In the genomic region with DNA sequence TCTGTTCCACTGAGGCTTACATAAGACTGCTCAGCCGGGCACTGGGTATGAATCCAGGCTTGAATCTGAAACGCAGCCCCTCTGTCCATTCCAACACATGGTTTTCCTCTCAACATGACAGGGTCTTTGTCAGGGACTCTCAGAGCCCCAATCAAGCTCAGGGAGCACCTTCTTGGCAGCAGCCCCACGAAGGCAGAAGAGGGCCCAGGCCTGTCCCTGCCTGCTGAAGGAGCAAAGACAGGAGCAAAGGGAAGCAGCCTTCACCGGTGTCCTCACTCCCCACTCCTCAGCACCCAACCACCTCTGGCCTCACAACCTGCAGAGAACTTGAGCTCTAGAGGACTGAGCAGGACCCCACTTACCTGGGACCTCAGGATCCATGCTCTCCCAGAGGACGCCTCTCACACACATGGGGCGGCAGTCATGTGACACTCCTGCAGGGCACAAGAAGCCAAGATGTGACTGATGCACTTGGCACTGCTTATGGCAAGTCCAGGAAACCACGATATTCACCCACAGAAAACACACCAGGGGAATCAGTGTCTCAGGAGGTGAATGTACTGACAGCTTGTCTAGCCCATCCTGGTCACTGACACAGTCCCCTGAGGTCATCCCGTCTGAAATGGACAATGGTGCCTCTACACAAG, we compare ENCODE assay signal across 16 cellular contexts. TPM values are rescaled to one million over a fixed set of nuclear protein-coding genes. Genes with fewer than 3 reads are reported as not detected.
DNase-seq lines count a peak whose midpoint lies in the region; ATAC-seq, FAIRE-seq and TF ChIP-seq lines count a peak whose summit lies in the region.
"Had no signal": no experiment of that assay in that cellular context is flagged by ENCODE, and none has a peak within 500 bp of the region (broad histone marks: within the 10 kb centered on the region; RNA-seq: fewer than 3 reads in every experiment).

No MANE protein-coding gene starts in this region.

- peaks cover 44% of the 10 kb centered on the region for H3K36me3 Mint-ChIP-seq in activated naive CD4-positive, alpha-beta T cell treated with anti-CD3 and anti-CD28 coated beads, Interleukin-2, amount 50 U/mL, for 24 hours
- H3K36me3 Mint-ChIP-seq in stimulated activated naive B cell treated with anti-CD40 and anti-IgM and Interleukin-4, amounts not matched to agents 10 μg/mL and 1 μg/mL and 100 μg/mL, for 72 hours: peaks cover 61 to 81% of the 10 kb centered on the region in 2 donors

- H3K9me3 Mint-ChIP-seq in activated naive CD4-positive, alpha-beta T cell treated with anti-CD3 and anti-CD28 coated beads, Interleukin-2, amount 50 U/mL, for 24 hours: no peaks in the 10 kb centered on the region
- H3K9me3 Mint-ChIP-seq in stimulated activated naive B cell treated with anti-CD40 and anti-IgM and Interleukin-4, amounts not matched to agents 10 μg/mL and 1 μg/mL and 100 μg/mL, for 72 hours: no peaks in the 10 kb centered on the region

- H3K27me3 ChIP-seq in K562 (ENCODE audit: control insufficient read depth in 2 of 2, insufficient read depth in 2 of 2, low read length in 2 of 2): no peaks in the 10 kb centered on the region

- 87% methylated on average over 8 of the region's 8 CpGs for WGBS in K562 (ENCODE audit: insufficient coverage, low coverage, missing lambda C conversion rate)

- intact Hi-C loops in OCI-LY7 (cut with micrococcal nuclease; ENCODE audit: unreplicated experiment): no loop called here
- intact Hi-C loops in K562 (cut with micrococcal nuclease): no loop called here

- H2AFZ ChIP-seq in OCI-LY7 (ENCODE audit: low read length) (no peak overlapping the region), K562 (ENCODE audit: low read depth, low read length) (no peak overlapping the region)

- TF ChIP-seq EP300 in K562 (IDR thresholded peaks at IDR 0.05; ENCODE audit: low read length): no peak

- H3K9me3 ChIP-seq in OCI-LY7 (ENCODE audit: low read length) (no peaks in the 10 kb centered on the region), K562 (replicated peaks; ENCODE audit: control insufficient read depth, insufficient read depth, low read depth, low read length) (no peaks in the 10 kb centered on the region)
- H3K9me3 ChIP-seq: psoas muscle had no signal

- CTCF ChIA-PET in OCI-LY7 (lab: Charles Lee; ENCODE audit: unreplicated experiment): no interaction called here
- CTCF ChIA-PET in K562 (lab: Yijun Ruan, JAX; ENCODE audit: low intra/inter-chr PET ratio): no interaction called here

- H3K4me3 ChIP-seq in OCI-LY7 (ENCODE audit: low read depth, low read length, poor library complexity, severe bottlenecking) (no peak overlapping the region), K562 (no peak overlapping the region)
- H3K4me3 ChIP-seq: psoas muscle had no signal

- H3K4me1 ChIP-seq in OCI-LY7 (ENCODE audit: insufficient read depth, low read length, poor library complexity, severe bottlenecking) (peaks cover 26% of the 10 kb centered on the region), K562 (replicated peaks in 1 of 2; ENCODE audit: control insufficient read depth in 2 of 2, insufficient read depth in 2 of 2, low read length in 2 of 2) (peaks cover 20 to 31% of the 10 kb centered on the region in 2 experiments; a peak in 4 of 5 replicates)

- H4K20me1 ChIP-seq in OCI-LY7 (ENCODE audit: insufficient read depth, low read length) (peaks cover 51% of the 10 kb centered on the region), K562 (replicated peaks; ENCODE audit: control insufficient read depth, insufficient read depth, low read length) (peaks cover 81% of the 10 kb centered on the region)

- TF ChIP-seq CTCF in OCI-LY7 (conservative IDR thresholded peaks at IDR 0.05; ENCODE audit: low read length): no peak
- no peak for TF ChIP-seq CTCF in K562 (IDR thresholded peaks at IDR 0.05 in 2 of 3, conservative IDR thresholded peaks at IDR 0.05 in 1 of 3; ENCODE audit: insufficient read depth in 2 of 3, low read depth in 1 of 3, low read length in 3 of 3)

- POLR2A ChIA-PET in OCI-LY7 (lab: Charles Lee): no interaction called here
- POLR2A ChIA-PET in K562 (lab: Yijun Ruan, JAX): interaction anchor here (1.1 to 5.6 kb wide), 5 partner anchors 10 to 93 kb away, joined by 3 to 130 read pairs (median 14); no protein-coding TSS in a partner anchor

- no peak for TF ChIP-seq RAD21 in K562 (CRISPR knock-in tag; conservative IDR thresholded peaks at IDR 0.05 in 1 of 2, IDR thresholded peaks at IDR 0.05 in 1 of 2)

- H3K36me3 ChIP-seq in OCI-LY7 (ENCODE audit: insufficient read depth, low read length): peaks cover 90% of the 10 kb centered on the region
- peaks cover 91% of the 10 kb centered on the region for H3K36me3 ChIP-seq in K562 (ENCODE audit: control insufficient read depth, insufficient read depth, low read length)

- peak overlapping the region; percentile 6; the same call in 1 of the 2 replicates for H3K4me2 ChIP-seq in OCI-LY7 (ENCODE audit: low read length)
- H3K4me2 ChIP-seq in K562 (ENCODE audit: insufficient read depth, low read length): no peak overlapping the region; the same call in 1 of the 2 replicates

- H3K4me3 Mint-ChIP-seq in activated naive CD4-positive, alpha-beta T cell treated with anti-CD3 and anti-CD28 coated beads, Interleukin-2, amount 50 U/mL, for 24 hours: peak overlapping the region; percentile 95
- H3K4me3 Mint-ChIP-seq in stimulated activated naive B cell treated with anti-CD40 and anti-IgM and Interleukin-4, amounts not matched to agents 10 μg/mL and 1 μg/mL and 100 μg/mL, for 72 hours: peak overlapping the region; percentile 28 to 46

- no peak overlapping the region for H3K27ac ChIP-seq in OCI-LY7 (ENCODE audit: low read depth, low read length, poor library complexity, severe bottlenecking)
- no peak overlapping the region; the same call in 2 of the 3 replicates for H3K27ac ChIP-seq in K562 (ENCODE audit: extremely low read depth, low read depth, low read length)

- no peak for ATAC-seq in K562
- ATAC-seq in stimulated activated naive B cell treated with anti-CD40 and anti-IgM and Interleukin-4, amounts not matched to agents 10 μg/mL and 1 μg/mL and 100 μg/mL, for 72 hours (replicated peaks): no peak
- ATAC-seq: left cardiac atrium had no signal

- FAIRE-seq in K562 (lab: Jason Lieb, UNC): no peak
- FAIRE-seq: GM18507 had no signal

- BruUV-seq in OCI-LY7 (replicated peaks; lab: Mats Ljungman, UMichigan) (no TSS peak), K562 (replicated peaks; lab: Mats Ljungman, UMichigan) (no TSS peak)

- H3K79me2 ChIP-seq in OCI-LY7 (ENCODE audit: insufficient read depth, low read depth, low read length) (peaks cover 81% of the 10 kb centered on the region), K562 (ENCODE audit: control insufficient read depth, insufficient read depth, low read length) (peaks cover 93% of the 10 kb centered on the region)

- H3K9me2 ChIP-seq in OCI-LY7 (ENCODE audit: insufficient read depth, low read length): no peaks in the 10 kb centered on the region

- H3K4me1 Mint-ChIP-seq in activated naive CD4-positive, alpha-beta T cell treated with anti-CD3 and anti-CD28 coated beads, Interleukin-2, amount 50 U/mL, for 24 hours: peaks cover 57% of the 10 kb centered on the region
- H3K4me1 Mint-ChIP-seq in stimulated activated naive B cell treated with anti-CD40 and anti-IgM and Interleukin-4, amounts not matched to agents 10 μg/mL and 1 μg/mL and 100 μg/mL, for 72 hours: peaks cover 48 to 75% of the 10 kb centered on the region in 2 donors

- H3K9me1 ChIP-seq in K562 (ENCODE audit: control insufficient read depth, insufficient read depth, low read length): peaks cover 21% of the 10 kb centered on the region

- no peaks in the 10 kb centered on the region for H3K27me3 Mint-ChIP-seq in activated naive CD4-positive, alpha-beta T cell treated with anti-CD3 and anti-CD28 coated beads, Interleukin-2, amount 50 U/mL, for 24 hours
- H3K27me3 Mint-ChIP-seq in stimulated activated naive B cell treated with anti-CD40 and anti-IgM and Interleukin-4, amounts not matched to agents 10 μg/mL and 1 μg/mL and 100 μg/mL, for 72 hours: no peaks in the 10 kb centered on the region

- H3K27ac Mint-ChIP-seq in activated naive CD4-positive, alpha-beta T cell treated with anti-CD3 and anti-CD28 coated beads, Interleukin-2, amount 50 U/mL, for 24 hours: no peak overlapping the region
- peak overlapping the region; percentile 5 for H3K27ac Mint-ChIP-seq in stimulated activated naive B cell treated with anti-CD40 and anti-IgM and Interleukin-4, amounts not matched to agents 10 μg/mL and 1 μg/mL and 100 μg/mL, for 72 hours

- no peak; the same call in 1 of the 2 replicates for TF ChIP-seq POLR2A in K562 (conservative IDR thresholded peaks at IDR 0.05)

- in situ Hi-C loops in K562 (cut with MboI): no loop called here

- peak overlapping the region in 1 of 2 experiments; percentile 67; a peak in 2 of 4 replicates for H3K9ac ChIP-seq in K562 (ENCODE audit: insufficient read depth in 1 of 2, low read depth in 2 of 2, low read length in 2 of 2)

- DNase-seq in activated naive CD4-positive, alpha-beta T cell treated with Interleukin-2 at 50 U/mL for 16 hours: no peak
- no peak for DNase-seq in OCI-LY7 (ENCODE audit: low spot score)
- DNase-seq in K562 (ENCODE audit: extremely low read depth in 1 of 4, low spot score in 3 of 4): no peak
- no peak for DNase-seq in stimulated activated naive B cell treated with anti-CD40 and anti-IgM and Interleukin-4, amounts not matched to agents 10 μg/mL and 1 μg/mL and 100 μg/mL, for 72 hours
- no peak for DNase-seq in RKO (ENCODE audit: low spot score)
- DNase-seq in NCI-H2107 (lab: John Stamatoyannopoulos, UW): no peak
- no peak for DNase-seq in NCI-H774 (lab: John Stamatoyannopoulos, UW)
- DNase-seq: activated CD4-positive, alpha-beta T cell treated with anti-CD3 and anti-CD28 coated beads for 1 hour; hypothalamus; left cardiac atrium; NCI-H187 treated with DMSO at 0.1 percent for 48 hours; NCI-H510A treated with DMSO at 0.1 percent for 48 hours; psoas muscle; substantia nigra had no signal

RNA-seq across cellular contexts. Expression of a gene that starts 4.3 kb away (rescaled TPM):
- total RNA-seq in OCI-LY7 (2014; rRNA removed; shearing (Covaris generic)): 30.0 and 49.1 TPM in 2 replicates
- total RNA-seq in OCI-LY7 (2022) (96.3 and 111 TPM in 2 replicates), K562 (2014; rRNA removed) (57.7 and 72.7 TPM in 2 replicates), K562 (2014; rRNA removed; fragmentation: Illumina TruSeq; extraction: Trizol) (66.3 and 73.6 TPM in 2 replicates), K562 (2015; rRNA removed; fragmentation: Illumina TruSeq; extraction: Trizol) (69.9 and 74.3 TPM in 2 replicates), K562 (2021) (106 and 112 TPM in 2 replicates)
- 199 and 404 TPM in 2 replicates for total RNA-seq in K562 (2011; cell fraction: chromatin; rRNA removed; ENCODE audit: low replicate concordance)
- total RNA-seq in K562 (2011; cell fraction: nucleolus; rRNA removed): 262 and 289 TPM in 2 replicates
- total RNA-seq in K562 (2011; cell fraction: nucleoplasm; rRNA removed): 279 and 385 TPM in 2 replicates
- polyA plus RNA-seq in K562 (2011; rRNA removed) (38.8 and 50.3 TPM in 2 replicates), K562 (2014; fragmentation: Illumina TruSeq; extraction: Trizol) (32.6 and 39.0 TPM in 2 replicates), K562 (2014; fragmentation: Nextera tagmentation; extraction: Ambion mirVana) (10 to 100 TPM; 29.8 to 35.9 TPM), K562 (2014; rRNA removed) (72.2 and 73.2 TPM in 2 replicates)
- polyA plus RNA-seq in K562 (2011; cell fraction: cytosol; rRNA removed): 46.3 and 48.3 TPM in 2 replicates
- 168 and 245 TPM in 2 replicates for polyA plus RNA-seq in K562 (2011; cell fraction: nucleus; rRNA removed)
- polyA plus RNA-seq in K562 (2012): 55.7 and 78.9 TPM in 2 replicates
- 318 and 400 TPM in 2 replicates for polyA minus RNA-seq in K562 (2011; rRNA and poly(A)+ RNA removed)
- 171 and 228 TPM in 2 replicates for polyA minus RNA-seq in K562 (2011; cell fraction: cytosol; rRNA and poly(A)+ RNA removed)
- 155 and 182 TPM in 2 replicates for polyA minus RNA-seq in K562 (2011; cell fraction: nucleus; rRNA and poly(A)+ RNA removed)

RNA-seq across cellular contexts. Expression of a gene that starts 41.8 kb away (rescaled TPM):
- total RNA-seq in OCI-LY7 (2014; rRNA removed; shearing (Covaris generic)): 19.0 and 20.9 TPM in 2 replicates
- 40.0 and 42.9 TPM in 2 replicates for total RNA-seq in OCI-LY7 (2022)
- total RNA-seq in K562 (2011; cell fraction: chromatin; rRNA removed; ENCODE audit: low replicate concordance): 43.1 and 99.4 TPM in 2 replicates
- 19.2 and 27.8 TPM in 2 replicates for total RNA-seq in K562 (2011; cell fraction: nucleolus; rRNA removed)
- 47.1 and 72.9 TPM in 2 replicates for total RNA-seq in K562 (2011; cell fraction: nucleoplasm; rRNA removed)
- total RNA-seq in K562 (2014; rRNA removed): 11.6 and 14.7 TPM in 2 replicates
- 18.5 and 21.2 TPM in 2 replicates for total RNA-seq in K562 (2014; rRNA removed; fragmentation: Illumina TruSeq; extraction: Trizol)
- total RNA-seq in K562 (2015; rRNA removed; fragmentation: Illumina TruSeq; extraction: Trizol): 17.7 and 18.6 TPM in 2 replicates
- 21.7 and 23.8 TPM in 2 replicates for total RNA-seq in K562 (2021)
- polyA plus RNA-seq in K562 (2011; rRNA removed): 12.5 and 13.6 TPM in 2 replicates
- 5.0 and 7.1 TPM in 2 replicates for polyA plus RNA-seq in K562 (2011; cell fraction: cytosol; rRNA removed)
- 29.2 and 35.6 TPM in 2 replicates for polyA plus RNA-seq in K562 (2011; cell fraction: nucleus; rRNA removed)
- polyA plus RNA-seq in K562 (2012): 14.6 and 16.4 TPM in 2 replicates
- polyA plus RNA-seq in K562 (2014; fragmentation: Illumina TruSeq; extraction: Trizol): 21.1 and 25.6 TPM in 2 replicates
- 1 to 10 TPM; 4.3 to 6.0 TPM for polyA plus RNA-seq in K562 (2014; fragmentation: Nextera tagmentation; extraction: Ambion mirVana)
- polyA plus RNA-seq in K562 (2014; rRNA removed): 11.3 and 11.7 TPM in 2 replicates
- 33.0 and 33.6 TPM in 2 replicates for polyA minus RNA-seq in K562 (2011; rRNA and poly(A)+ RNA removed)
- 14.9 and 19.5 TPM in 2 replicates for polyA minus RNA-seq in K562 (2011; cell fraction: cytosol; rRNA and poly(A)+ RNA removed)
- 28.1 and 41.1 TPM in 2 replicates for polyA minus RNA-seq in K562 (2011; cell fraction: nucleus; rRNA and poly(A)+ RNA removed)
